In genomic region chr7:65972976-65973375, GRCh38 we compare ENCODE assay signal across 23 cellular contexts.
"Had no signal": no experiment of that assay in that cellular context is flagged by ENCODE, and none has a peak within 500 bp of the region (broad histone marks: within the 10 kb centered on the region; RNA-seq: fewer than 3 reads in every experiment).

No MANE protein-coding gene starts in this region.

- H3K9me3 ChIP-seq: neutrophil, stomach, thoracic aorta, transverse colon had no signal

- H3K27ac ChIP-seq: foreskin keratinocyte, neutrophil, stomach, thoracic aorta, transverse colon had no signal

- H3K4me3 Mint-ChIP-seq: endodermal cell; immature natural killer cell; naive thymus-derived CD8-positive, alpha-beta T cell had no signal

- H3K4me1 Mint-ChIP-seq: endodermal cell; immature natural killer cell; naive thymus-derived CD8-positive, alpha-beta T cell had no signal

- FAIRE-seq: colon, endothelial cell of umbilical vein, keratinocyte had no signal

- H3K4me1 ChIP-seq: foreskin keratinocyte, stomach, transverse colon had no signal

- H3K27me3 ChIP-seq: foreskin keratinocyte, neutrophil, stomach, transverse colon had no signal

- H3K27me3 Mint-ChIP-seq: naive thymus-derived CD8-positive, alpha-beta T cell had no signal

- H3K27ac Mint-ChIP-seq: endodermal cell had no signal

- H3K4me3 ChIP-seq: lung, stomach, thoracic aorta, transverse colon had no signal

- DNase-seq: dermis blood vessel endothelial cell; endodermal cell; erythroblast; foreskin keratinocyte; immature natural killer cell; left cardiac atrium; left ventricle myocardium superior; mesendoderm; naive thymus-derived CD8-positive, alpha-beta T cell; right cardiac atrium; stimulated activated CD4-positive, alpha-beta T cell treated with anti-CD3 and anti-CD28 coated beads, Interleukin-15, amount 100 ng/mL, for 24 hours; stimulated activated CD4-positive, alpha-beta T cell treated with anti-CD3 and anti-CD28 coated beads, Interleukin-2, amount 100 ng/mL, for 24 hours; stimulated activated CD4-positive, alpha-beta T cell treated with anti-CD3 and anti-CD28 coated beads, Interleukin-4, amount 100 ng/mL, for 4 hours; stimulated activated naive CD4-positive, alpha-beta T cell; stomach; substantia nigra; transverse colon had no signal

- ATAC-seq: foreskin keratinocyte; left cardiac atrium; left ventricle myocardium superior; naive thymus-derived CD8-positive, alpha-beta T cell; right cardiac atrium had no signal

- H3K9me3 Mint-ChIP-seq: endodermal cell; immature natural killer cell; naive thymus-derived CD8-positive, alpha-beta T cell had no signal
